Comparison of ENCODE assay signal across 8 cellular contexts in genomic region chr17:60678118-60678444, GRCh38. TPM values are rescaled to one million over a fixed set of nuclear protein-coding genes. Genes with fewer than 3 reads are reported as not detected.
DNase-seq lines count a peak whose midpoint lies in the region; ATAC-seq, FAIRE-seq and TF ChIP-seq lines count a peak whose summit lies in the region.

No MANE protein-coding gene starts in this region.

- peak overlapping the region; percentile 82 to 87 for H3K27ac ChIP-seq in mucosa of rectum (ENCODE audit: low read depth in 2 of 2, low read length in 2 of 2)

- peaks cover 8 to 9% of the 10 kb centered on the region in 2 donors for H3K4me1 ChIP-seq in mucosa of rectum (ENCODE audit: control insufficient read depth in 2 of 2, insufficient read depth in 2 of 2, low read length in 2 of 2)

- FAIRE-seq in HTR-8/SVneo (lab: Jason Lieb, UNC) = no peak
- no peak for FAIRE-seq in bronchial epithelial cell (lab: Jason Lieb, UNC)

- DNase-seq in AG09309 (ENCODE audit: low read depth) (no peak), HTR-8/SVneo (ENCODE audit: insufficient read length, low spot score) (peak; percentile 29), bronchial epithelial cell (ENCODE audit: low read depth) (no peak), NK-92 (lab: John Stamatoyannopoulos, UW; ENCODE audit: unreplicated experiment) (no peak), CD1c-positive myeloid dendritic cell (ENCODE audit: extremely low spot score) (no peak)

- H3K36me3 ChIP-seq in bronchial epithelial cell (ENCODE audit: control insufficient read depth, insufficient read depth, low read length) (no peaks in the 10 kb centered on the region), mucosa of rectum (ENCODE audit: control insufficient read depth in 2 of 2, insufficient read depth in 2 of 2, low read length in 2 of 2) (no peaks in the 10 kb centered on the region)

- H3K27me3 ChIP-seq in bronchial epithelial cell (ENCODE audit: control insufficient read depth, insufficient read depth, low read length) (no peaks in the 10 kb centered on the region), mucosa of rectum (ENCODE audit: control insufficient read depth in 2 of 2, insufficient read depth in 2 of 2, low read length in 2 of 2) (no peaks in the 10 kb centered on the region)

- H3K9ac ChIP-seq in mucosa of rectum (ENCODE audit: low read depth in 1 of 2, low read length in 2 of 2) = peak overlapping the region; percentile 79 to 84

- ATAC-seq in GM18868 (IDR thresholded peaks at IDR 0.05; ENCODE audit: unreplicated experiment) = no peak
- no peak for ATAC-seq in HG03280 (IDR thresholded peaks at IDR 0.05; ENCODE audit: unreplicated experiment)

- no peaks in the 10 kb centered on the region for H3K9me3 ChIP-seq in mucosa of rectum (ENCODE audit: control insufficient read depth in 2 of 2, low read length in 2 of 2)

- H3K4me3 ChIP-seq in AG09309 (ENCODE audit: control insufficient read depth, low read depth, low read length) (peak overlapping the region; percentile 84), bronchial epithelial cell (ENCODE audit: low read depth, low read length) (peak overlapping the region; percentile 74), mucosa of rectum (ENCODE audit: low read length in 2 of 2) (peak overlapping the region; percentile 99)

- TF ChIP-seq CTCF in AG09309 (IDR thresholded peaks at IDR 0.05; ENCODE audit: control insufficient read depth, insufficient read depth, low read depth, low read length, missing control alignments) (no peak), bronchial epithelial cell (IDR thresholded peaks at IDR 0.05; ENCODE audit: insufficient read depth, low read length, severe bottlenecking) (no peak)

RNA-seq across cellular contexts. Expression of gene BCAS3, which starts 0.4 kb away (rescaled TPM):
- 10.3 and 19.5 TPM in 2 replicates for total RNA-seq in bronchial epithelial cell
